In the genomic region with DNA sequence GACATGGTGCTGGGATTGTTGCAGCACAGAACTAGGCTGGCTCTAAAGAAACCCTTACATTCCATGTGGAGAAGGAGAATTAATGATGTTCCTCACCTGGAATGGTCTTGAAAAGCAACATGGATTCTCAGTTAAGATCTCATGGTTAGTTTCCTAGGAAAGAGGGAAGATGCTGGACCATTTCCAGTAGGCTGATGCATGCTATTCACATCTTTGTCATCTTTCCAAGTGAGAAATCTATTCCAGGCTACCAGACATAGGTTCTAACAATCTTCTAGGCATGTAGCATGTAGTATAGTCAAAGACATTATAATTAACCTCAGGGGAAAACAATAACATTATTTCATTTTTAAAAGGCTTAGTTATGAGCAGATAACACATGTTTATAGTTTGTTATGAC, we compare ENCODE assay signal across 1 cellular context.
TF ChIP-seq lines count a peak whose summit lies in the region.

No MANE protein-coding gene starts in this region.

TF ChIP-seq in IMR-90, 13 proteins besides CTCF, POLR2A, EP300 and RAD21:
- TF ChIP-seq FOS (IDR thresholded peaks at IDR 0.05; ENCODE audit: low read depth, low read length) (no peak), MAZ (IDR thresholded peaks at IDR 0.05; ENCODE audit: borderline replicate concordance, low read depth, low read length) (no peak), NFE2L2 (IDR thresholded peaks at IDR 0.05; ENCODE audit: low read depth, low read length) (no peak), CHD1 (IDR thresholded peaks at IDR 0.05; ENCODE audit: low read depth, low read length) (no peak), MAFK (IDR thresholded peaks at IDR 0.05; ENCODE audit: low read depth, low read length) (no peak), SMC3 (IDR thresholded peaks at IDR 0.05; ENCODE audit: low read depth, low read length) (no peak), CEBPB (IDR thresholded peaks at IDR 0.05; ENCODE audit: low read depth, low read length) (no peak), RCOR1 (IDR thresholded peaks at IDR 0.05; ENCODE audit: insufficient replicate concordance, low read length) (no peak), BHLHE40 (IDR thresholded peaks at IDR 0.05; ENCODE audit: low read depth, low read length) (no peak), RFX5 (IDR thresholded peaks at IDR 0.05; ENCODE audit: low read depth, low read length) (no peak), MXI1 (IDR thresholded peaks at IDR 0.05; ENCODE audit: borderline replicate concordance, low read depth, low read length) (no peak)
- TF ChIP-seq, protein P1, sequence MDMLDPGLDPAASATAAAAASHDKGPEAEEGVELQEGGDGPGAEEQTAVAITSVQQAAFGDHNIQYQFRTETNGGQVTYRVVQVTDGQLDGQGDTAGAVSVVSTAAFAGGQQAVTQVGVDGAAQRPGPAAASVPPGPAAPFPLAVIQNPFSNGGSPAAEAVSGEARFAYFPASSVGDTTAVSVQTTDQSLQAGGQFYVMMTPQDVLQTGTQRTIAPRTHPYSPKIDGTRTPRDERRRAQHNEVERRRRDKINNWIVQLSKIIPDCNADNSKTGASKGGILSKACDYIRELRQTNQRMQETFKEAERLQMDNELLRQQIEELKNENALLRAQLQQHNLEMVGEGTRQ (IDR thresholded peaks at IDR 0.05; ENCODE audit: low read depth, low read length), result no peak
- TF ChIP-seq, protein P2, sequence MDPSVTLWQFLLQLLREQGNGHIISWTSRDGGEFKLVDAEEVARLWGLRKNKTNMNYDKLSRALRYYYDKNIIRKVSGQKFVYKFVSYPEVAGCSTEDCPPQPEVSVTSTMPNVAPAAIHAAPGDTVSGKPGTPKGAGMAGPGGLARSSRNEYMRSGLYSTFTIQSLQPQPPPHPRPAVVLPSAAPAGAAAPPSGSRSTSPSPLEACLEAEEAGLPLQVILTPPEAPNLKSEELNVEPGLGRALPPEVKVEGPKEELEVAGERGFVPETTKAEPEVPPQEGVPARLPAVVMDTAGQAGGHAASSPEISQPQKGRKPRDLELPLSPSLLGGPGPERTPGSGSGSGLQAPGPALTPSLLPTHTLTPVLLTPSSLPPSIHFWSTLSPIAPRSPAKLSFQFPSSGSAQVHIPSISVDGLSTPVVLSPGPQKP (IDR thresholded peaks at IDR 0.05; ENCODE audit: borderline replicate concordance, low read depth, low read length), result no peak
TF ChIP-seq in IMR-90: peak in this region for 0.
